Comparison of ENCODE assay signal across 1 cellular context in the genomic region with DNA sequence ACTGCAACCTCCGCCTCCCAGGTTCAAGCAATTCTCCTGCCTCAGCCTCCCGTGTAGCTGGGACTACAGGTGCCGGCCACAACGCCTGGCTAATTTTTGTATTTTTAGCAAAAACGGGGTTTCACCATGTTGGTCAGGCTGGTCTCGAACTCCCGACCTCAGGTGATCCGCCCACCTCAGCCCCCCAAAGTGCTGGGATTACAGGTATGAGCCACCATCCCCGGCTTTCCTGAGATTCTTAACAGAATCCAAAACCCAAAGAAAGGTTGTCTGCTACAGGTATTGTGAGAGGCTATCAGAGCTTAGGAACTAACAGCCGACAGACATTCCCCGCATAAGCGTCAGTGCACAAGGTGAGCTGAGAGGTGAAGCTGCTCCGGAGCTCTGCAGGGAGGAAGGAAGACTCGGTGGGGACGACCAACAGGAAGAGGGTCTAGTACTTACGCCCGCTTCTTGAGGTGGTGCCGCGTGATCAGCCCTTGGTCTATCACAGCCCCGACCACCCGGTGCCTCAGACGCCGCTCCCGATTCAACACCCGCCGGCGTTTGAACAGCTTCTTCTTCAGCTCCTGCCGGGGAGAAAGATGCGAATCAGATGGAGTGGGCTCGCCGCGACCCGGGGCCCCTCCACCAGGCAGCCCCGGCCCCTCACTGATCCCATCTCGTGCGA.
TF ChIP-seq lines count a peak whose summit lies in the region.

No MANE protein-coding gene starts in this region.

TF ChIP-seq in A549, 52 proteins besides CTCF, POLR2A, EP300 and RAD21 (continued from another document):
- TF ChIP-seq NFE2L2 (conservative IDR thresholded peaks at IDR 0.05; ENCODE audit: low read length): no peak
- TF ChIP-seq ESRRA (IDR thresholded peaks at IDR 0.05; ENCODE audit: borderline replicate concordance, low read length): no peak
- TF ChIP-seq RFX5 (IDR thresholded peaks at IDR 0.05): no peak
- no peak for TF ChIP-seq POLR2AphosphoS2 (conservative IDR thresholded peaks at IDR 0.05; ENCODE audit: low read length)
- TF ChIP-seq, protein P1, sequence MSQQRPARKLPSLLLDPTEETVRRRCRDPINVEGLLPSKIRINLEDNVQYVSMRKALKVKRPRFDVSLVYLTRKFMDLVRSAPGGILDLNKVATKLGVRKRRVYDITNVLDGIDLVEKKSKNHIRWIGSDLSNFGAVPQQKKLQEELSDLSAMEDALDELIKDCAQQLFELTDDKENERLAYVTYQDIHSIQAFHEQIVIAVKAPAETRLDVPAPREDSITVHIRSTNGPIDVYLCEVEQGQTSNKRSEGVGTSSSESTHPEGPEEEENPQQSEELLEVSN (IDR thresholded peaks at IDR 0.05; ENCODE audit: borderline replicate concordance, low read depth): 0 out of 2 replicates have a peak, but pooled peaks have one; percentile 22
- TF ChIP-seq CHD4 (IDR thresholded peaks at IDR 0.05; ENCODE audit: borderline replicate concordance): peak; percentile 54; the same call in 1 of the 2 replicates
- TF ChIP-seq CEBPB (IDR thresholded peaks at IDR 0.05): no peak
- TF ChIP-seq TP53 (CRISPR knock-in tag; IDR thresholded peaks at IDR 0.05): no peak
- TF ChIP-seq SREBF2 (IDR thresholded peaks at IDR 0.05): no peak
- no peak for TF ChIP-seq KDM5A (IDR thresholded peaks at IDR 0.05)
- TF ChIP-seq, protein P2, sequence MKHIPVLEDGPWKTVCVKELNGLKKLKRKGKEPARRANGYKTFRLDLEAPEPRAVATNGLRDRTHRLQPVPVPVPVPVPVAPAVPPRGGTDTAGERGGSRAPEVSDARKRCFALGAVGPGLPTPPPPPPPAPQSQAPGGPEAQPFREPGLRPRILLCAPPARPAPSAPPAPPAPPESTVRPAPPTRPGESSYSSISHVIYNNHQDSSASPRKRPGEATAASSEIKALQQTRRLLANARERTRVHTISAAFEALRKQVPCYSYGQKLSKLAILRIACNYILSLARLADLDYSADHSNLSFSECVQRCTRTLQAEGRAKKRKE (CRISPR knock-in tag; IDR thresholded peaks at IDR 0.05; ENCODE audit: low read depth): no peak
